In the genomic region with DNA sequence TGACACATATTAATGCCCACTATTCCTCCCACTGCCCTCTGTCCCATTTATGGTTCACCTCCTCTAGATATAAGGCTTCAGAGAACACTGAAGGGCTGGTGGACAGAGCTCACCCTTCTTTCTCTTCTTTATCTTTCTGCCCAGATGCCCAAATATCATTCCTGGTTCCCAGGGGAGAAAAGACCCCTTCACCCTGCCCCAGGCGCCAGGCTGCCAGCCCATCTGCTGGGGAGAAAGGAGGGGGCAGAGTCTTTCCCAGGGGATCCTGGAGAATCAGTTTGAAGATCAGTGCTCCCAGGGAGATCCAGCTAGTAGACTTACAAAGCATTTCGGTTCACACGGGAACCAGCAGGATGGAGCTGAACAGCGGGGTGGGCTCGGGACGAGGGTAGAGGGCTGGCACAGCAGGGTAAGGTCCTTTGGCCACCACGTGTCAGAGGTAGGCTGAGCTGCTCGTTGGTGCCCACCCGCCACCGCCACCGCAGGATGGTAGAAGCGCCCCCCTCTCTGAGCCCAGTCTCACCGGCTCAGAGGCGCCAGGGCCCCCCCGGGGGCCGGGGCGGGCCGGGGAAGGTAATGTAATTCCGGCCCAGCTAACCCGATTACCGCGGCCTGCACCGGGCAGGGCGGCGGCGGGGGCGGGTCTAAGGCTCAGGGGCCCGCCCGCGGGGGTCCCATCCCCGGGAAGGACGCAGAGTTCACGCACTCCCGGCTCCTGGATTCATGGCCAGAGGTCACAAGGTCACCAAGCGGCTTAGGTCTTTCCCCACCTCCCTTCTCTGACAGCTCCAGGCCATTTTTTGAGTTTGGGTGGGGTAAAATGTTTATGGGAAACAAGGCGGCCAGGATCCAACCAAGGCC, we compare ENCODE assay signal across 1 cellular context.
TF ChIP-seq lines count a peak whose summit lies in the region.

No MANE protein-coding gene starts in this region.

TF ChIP-seq in HepG2, 621 proteins besides CTCF, POLR2A, EP300 and RAD21 (continued from another document and continues in another):
- TF ChIP-seq, protein P1, sequence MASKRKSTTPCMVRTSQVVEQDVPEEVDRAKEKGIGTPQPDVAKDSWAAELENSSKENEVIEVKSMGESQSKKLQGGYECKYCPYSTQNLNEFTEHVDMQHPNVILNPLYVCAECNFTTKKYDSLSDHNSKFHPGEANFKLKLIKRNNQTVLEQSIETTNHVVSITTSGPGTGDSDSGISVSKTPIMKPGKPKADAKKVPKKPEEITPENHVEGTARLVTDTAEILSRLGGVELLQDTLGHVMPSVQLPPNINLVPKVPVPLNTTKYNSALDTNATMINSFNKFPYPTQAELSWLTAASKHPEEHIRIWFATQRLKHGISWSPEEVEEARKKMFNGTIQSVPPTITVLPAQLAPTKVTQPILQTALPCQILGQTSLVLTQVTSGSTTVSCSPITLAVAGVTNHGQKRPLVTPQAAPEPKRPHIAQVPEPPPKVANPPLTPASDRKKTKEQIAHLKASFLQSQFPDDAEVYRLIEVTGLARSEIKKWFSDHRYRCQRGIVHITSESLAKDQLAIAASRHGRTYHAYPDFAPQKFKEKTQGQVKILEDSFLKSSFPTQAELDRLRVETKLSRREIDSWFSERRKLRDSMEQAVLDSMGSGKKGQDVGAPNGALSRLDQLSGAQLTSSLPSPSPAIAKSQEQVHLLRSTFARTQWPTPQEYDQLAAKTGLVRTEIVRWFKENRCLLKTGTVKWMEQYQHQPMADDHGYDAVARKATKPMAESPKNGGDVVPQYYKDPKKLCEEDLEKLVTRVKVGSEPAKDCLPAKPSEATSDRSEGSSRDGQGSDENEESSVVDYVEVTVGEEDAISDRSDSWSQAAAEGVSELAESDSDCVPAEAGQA (IDR thresholded peaks at IDR 0.05; ENCODE audit: low read depth): no peak
- TF ChIP-seq, protein P1 (CRISPR knock-in tag; IDR thresholded peaks at IDR 0.05; ENCODE audit: borderline replicate concordance): no peak
- TF ChIP-seq ZBTB37 (CRISPR knock-in tag; IDR thresholded peaks at IDR 0.05): no peak
- TF ChIP-seq PCBP1 (IDR thresholded peaks at IDR 0.05; ENCODE audit: borderline replicate concordance, low read depth, low read length): no peak
- no peak for TF ChIP-seq ARNT (IDR thresholded peaks at IDR 0.05)
- no peak for TF ChIP-seq LBX2 (CRISPR knock-in tag; IDR thresholded peaks at IDR 0.05; ENCODE audit: borderline replicate concordance)
- no peak for TF ChIP-seq ELF4 (CRISPR knock-in tag; IDR thresholded peaks at IDR 0.05; ENCODE audit: borderline replicate concordance)
- TF ChIP-seq CBX5 (CRISPR knock-in tag; IDR thresholded peaks at IDR 0.05; ENCODE audit: borderline replicate concordance): no peak; the same call in 1 of the 2 replicates
- TF ChIP-seq ZC3H4 (CRISPR knock-in tag; IDR thresholded peaks at IDR 0.05; ENCODE audit: borderline replicate concordance): no peak
- TF ChIP-seq HNF1A (IDR thresholded peaks at IDR 0.05; ENCODE audit: low read depth): no peak
- TF ChIP-seq HNF1A (CRISPR knock-in tag; IDR thresholded peaks at IDR 0.05; ENCODE audit: borderline replicate concordance): no peak
- TF ChIP-seq NR2F1 (CRISPR knock-in tag; IDR thresholded peaks at IDR 0.05): peak; percentile 72 to 75; a peak in 3 of 4 replicates
- peak; percentile 58; the same call in 1 of the 2 replicates for TF ChIP-seq KDM3A (CRISPR knock-in tag; IDR thresholded peaks at IDR 0.05; ENCODE audit: low read depth)
- no peak for TF ChIP-seq POLR2AphosphoS2 (IDR thresholded peaks at IDR 0.05; ENCODE audit: low read depth, low read length)
- peak; percentile 43; the same call in 1 of the 2 replicates for TF ChIP-seq ZBTB20 (CRISPR knock-in tag; IDR thresholded peaks at IDR 0.05; ENCODE audit: borderline replicate concordance, low read depth)
- no peak for TF ChIP-seq ZNF24 (IDR thresholded peaks at IDR 0.05)
- no peak for TF ChIP-seq ZNF484 (CRISPR knock-in tag; IDR thresholded peaks at IDR 0.05; ENCODE audit: borderline replicate concordance, low read depth)
- TF ChIP-seq, protein P2, sequence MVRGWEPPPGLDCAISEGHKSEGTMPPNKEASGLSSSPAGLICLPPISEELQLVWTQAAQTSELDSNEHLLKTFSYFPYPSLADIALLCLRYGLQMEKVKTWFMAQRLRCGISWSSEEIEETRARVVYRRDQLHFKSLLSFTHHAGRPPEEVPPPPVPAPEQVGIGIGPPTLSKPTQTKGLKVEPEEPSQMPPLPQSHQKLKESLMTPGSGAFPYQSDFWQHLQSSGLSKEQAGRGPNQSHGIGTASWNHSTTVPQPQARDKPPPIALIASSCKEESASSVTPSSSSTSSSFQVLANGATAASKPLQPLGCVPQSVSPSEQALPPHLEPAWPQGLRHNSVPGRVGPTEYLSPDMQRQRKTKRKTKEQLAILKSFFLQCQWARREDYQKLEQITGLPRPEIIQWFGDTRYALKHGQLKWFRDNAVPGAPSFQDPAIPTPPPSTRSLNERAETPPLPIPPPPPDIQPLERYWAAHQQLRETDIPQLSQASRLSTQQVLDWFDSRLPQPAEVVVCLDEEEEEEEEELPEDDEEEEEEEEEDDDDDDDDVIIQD (CRISPR knock-in tag; IDR thresholded peaks at IDR 0.05; ENCODE audit: low read depth): no peak
- no peak for TF ChIP-seq ZNF766 (CRISPR knock-in tag; IDR thresholded peaks at IDR 0.05; ENCODE audit: borderline replicate concordance)
- peak; percentile 78 for TF ChIP-seq GABPB1 (CRISPR knock-in tag; IDR thresholded peaks at IDR 0.05)
- TF ChIP-seq, protein P3, sequence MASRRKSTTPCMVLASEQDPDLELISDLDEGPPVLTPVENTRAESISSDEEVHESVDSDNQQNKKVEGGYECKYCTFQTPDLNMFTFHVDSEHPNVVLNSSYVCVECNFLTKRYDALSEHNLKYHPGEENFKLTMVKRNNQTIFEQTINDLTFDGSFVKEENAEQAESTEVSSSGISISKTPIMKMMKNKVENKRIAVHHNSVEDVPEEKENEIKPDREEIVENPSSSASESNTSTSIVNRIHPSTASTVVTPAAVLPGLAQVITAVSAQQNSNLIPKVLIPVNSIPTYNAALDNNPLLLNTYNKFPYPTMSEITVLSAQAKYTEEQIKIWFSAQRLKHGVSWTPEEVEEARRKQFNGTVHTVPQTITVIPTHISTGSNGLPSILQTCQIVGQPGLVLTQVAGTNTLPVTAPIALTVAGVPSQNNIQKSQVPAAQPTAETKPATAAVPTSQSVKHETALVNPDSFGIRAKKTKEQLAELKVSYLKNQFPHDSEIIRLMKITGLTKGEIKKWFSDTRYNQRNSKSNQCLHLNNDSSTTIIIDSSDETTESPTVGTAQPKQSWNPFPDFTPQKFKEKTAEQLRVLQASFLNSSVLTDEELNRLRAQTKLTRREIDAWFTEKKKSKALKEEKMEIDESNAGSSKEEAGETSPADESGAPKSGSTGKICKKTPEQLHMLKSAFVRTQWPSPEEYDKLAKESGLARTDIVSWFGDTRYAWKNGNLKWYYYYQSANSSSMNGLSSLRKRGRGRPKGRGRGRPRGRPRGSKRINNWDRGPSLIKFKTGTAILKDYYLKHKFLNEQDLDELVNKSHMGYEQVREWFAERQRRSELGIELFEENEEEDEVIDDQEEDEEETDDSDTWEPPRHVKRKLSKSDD (CRISPR knock-in tag; IDR thresholded peaks at IDR 0.05; ENCODE audit: low read depth): no peak
- TF ChIP-seq PHB2 (IDR thresholded peaks at IDR 0.05; ENCODE audit: partially characterized antibody): no peak
- no peak for TF ChIP-seq ZNF251 (CRISPR knock-in tag; IDR thresholded peaks at IDR 0.05)
- TF ChIP-seq HIVEP1 (CRISPR knock-in tag; IDR thresholded peaks at IDR 0.05): no peak
- no peak; the same call in 1 of the 2 replicates for TF ChIP-seq GMEB1 (CRISPR knock-in tag; IDR thresholded peaks at IDR 0.05; ENCODE audit: borderline replicate concordance)
- no peak for TF ChIP-seq ZNF577 (CRISPR knock-in tag; IDR thresholded peaks at IDR 0.05; ENCODE audit: borderline replicate concordance, low read depth)
- TF ChIP-seq MAF1 (CRISPR knock-in tag; IDR thresholded peaks at IDR 0.05; ENCODE audit: borderline replicate concordance): no peak
- TF ChIP-seq TOE1 (CRISPR knock-in tag; IDR thresholded peaks at IDR 0.05): 0 out of 2 replicates have a peak, but pooled peaks have one; percentile 39
- no peak for TF ChIP-seq DNMT1 (CRISPR knock-in tag; IDR thresholded peaks at IDR 0.05)
- TF ChIP-seq MTF2 (CRISPR knock-in tag; IDR thresholded peaks at IDR 0.05; ENCODE audit: borderline replicate concordance): 0 out of 2 replicates have a peak, but pooled peaks have one; percentile 18
- peak; percentile 46; the same call in 1 of the 2 replicates for TF ChIP-seq ZNF543 (CRISPR knock-in tag; IDR thresholded peaks at IDR 0.05)
- no peak for TF ChIP-seq ZNF17 (CRISPR knock-in tag; IDR thresholded peaks at IDR 0.05)
- TF ChIP-seq ZNF552 (CRISPR knock-in tag; IDR thresholded peaks at IDR 0.05; ENCODE audit: borderline replicate concordance): no peak
- TF ChIP-seq DNMT3B (CRISPR knock-in tag; conservative IDR thresholded peaks at IDR 0.05): no peak
- no peak for TF ChIP-seq BCL3 (CRISPR knock-in tag; IDR thresholded peaks at IDR 0.05)
- peak; percentile 57 for TF ChIP-seq THAP11 (CRISPR knock-in tag; IDR thresholded peaks at IDR 0.05)
- TF ChIP-seq HNF4A (CRISPR knock-in tag; IDR thresholded peaks at IDR 0.05): no peak; the same call in 1 of the 2 replicates
- TF ChIP-seq GZF1 (CRISPR knock-in tag; IDR thresholded peaks at IDR 0.05): peak; percentile 75; the same call in 1 of the 2 replicates
